22 cellular contexts compared by ENCODE assay signal in genomic region chr7:98902523-98902922, GRCh38. TPM values are rescaled to one million over a fixed set of nuclear protein-coding genes. Genes with fewer than 3 reads are reported as not detected.
"Had no signal": no experiment of that assay in that cellular context is flagged by ENCODE, and none has a peak within 500 bp of the region (broad histone marks: within the 10 kb centered on the region; RNA-seq: fewer than 3 reads in every experiment).

No MANE protein-coding gene starts in this region.

- H3K9me3 Mint-ChIP-seq: activated CD4-positive, alpha-beta memory T cell treated with anti-CD3 and anti-CD28 coated beads for 36 hours; activated naive CD4-positive, alpha-beta T cell treated with anti-CD3 and anti-CD28 coated beads, Interleukin-2, amount 10 ng/mL, durations not matched to agents 7 days and 5 days; nephron progenitor cell; stimulated activated naive CD8-positive, alpha-beta T cell treated with anti-CD3 and anti-CD28 coated beads, Interleukin-15, amount 100 ng/mL, for 72 hours had no signal

- H3K9me3 ChIP-seq: body of pancreas, lower lobe of right lung, mucosa of descending colon, suprapubic skin, transverse colon had no signal

- H3K4me3 ChIP-seq: body of pancreas, cardiac muscle cell, lower lobe of right lung, mucosa of descending colon, suprapubic skin, transverse colon had no signal

- ATAC-seq: body of pancreas; foreskin keratinocyte; lower lobe of right lung; mucosa of descending colon; right cardiac atrium; stimulated activated naive CD8-positive, alpha-beta T cell treated with anti-CD3 and anti-CD28 coated beads, Interleukin-15, amount 100 ng/mL, for 72 hours had no signal

- H3K27ac ChIP-seq: body of pancreas, cardiac muscle cell, foreskin keratinocyte, lower lobe of right lung, parathyroid adenoma, suprapubic skin, transverse colon had no signal

- H3K4me1 ChIP-seq: body of pancreas, foreskin keratinocyte, lower lobe of right lung, suprapubic skin, transverse colon had no signal

- H3K27ac Mint-ChIP-seq: activated CD4-positive, alpha-beta memory T cell treated with anti-CD3 and anti-CD28 coated beads for 36 hours; activated naive CD4-positive, alpha-beta T cell treated with anti-CD3 and anti-CD28 coated beads, Interleukin-2, amount 10 ng/mL, durations not matched to agents 7 days and 5 days; nephron progenitor cell had no signal

- H3K4me1 Mint-ChIP-seq: activated naive CD4-positive, alpha-beta T cell treated with anti-CD3 and anti-CD28 coated beads, Interleukin-2, amount 10 ng/mL, durations not matched to agents 7 days and 5 days; nephron progenitor cell; stimulated activated naive CD8-positive, alpha-beta T cell treated with anti-CD3 and anti-CD28 coated beads, Interleukin-15, amount 100 ng/mL, for 72 hours had no signal

- H3K4me3 Mint-ChIP-seq: activated CD4-positive, alpha-beta memory T cell treated with anti-CD3 and anti-CD28 coated beads for 36 hours; activated naive CD4-positive, alpha-beta T cell treated with anti-CD3 and anti-CD28 coated beads, Interleukin-2, amount 10 ng/mL, durations not matched to agents 7 days and 5 days; nephron progenitor cell; stimulated activated naive CD8-positive, alpha-beta T cell treated with anti-CD3 and anti-CD28 coated beads, Interleukin-15, amount 100 ng/mL, for 72 hours had no signal

- H3K27me3 ChIP-seq: body of pancreas, cardiac muscle cell, foreskin keratinocyte, suprapubic skin, transverse colon had no signal

- H3K27me3 Mint-ChIP-seq: activated CD4-positive, alpha-beta memory T cell treated with anti-CD3 and anti-CD28 coated beads for 36 hours; activated naive CD4-positive, alpha-beta T cell treated with anti-CD3 and anti-CD28 coated beads, Interleukin-2, amount 10 ng/mL, durations not matched to agents 7 days and 5 days; stimulated activated naive CD8-positive, alpha-beta T cell treated with anti-CD3 and anti-CD28 coated beads, Interleukin-15, amount 100 ng/mL, for 72 hours had no signal

- DNase-seq: activated CD4-positive, alpha-beta memory T cell treated with anti-CD3 and anti-CD28 coated beads for 36 hours; activated CD4-positive, alpha-beta T cell treated with anti-CD3 and anti-CD28 coated beads for 4 hours; activated CD4-positive, CD25-positive, alpha-beta regulatory T cell; activated effector memory CD4-positive, alpha-beta T cell treated with anti-CD3 and anti-CD28 coated beads, Interleukin-2, amount 50 U/mL, for 16 hours; activated naive CD4-positive, alpha-beta T cell treated with anti-CD3 and anti-CD28 coated beads, Interleukin-2, amount 10 ng/mL, durations not matched to agents 7 days and 5 days; body of pancreas; erythroblast; foreskin keratinocyte; kidney; lower lobe of right lung; mesendoderm; mucosa of descending colon; nephron progenitor cell; right cardiac atrium; stimulated activated CD4-positive, alpha-beta T cell treated with anti-CD3 and anti-CD28 coated beads, Interleukin-12 subunit alpha, Interleukin-12 subunit beta, amount 100 ng/mL, for 4 hours; stimulated activated naive CD8-positive, alpha-beta T cell treated with anti-CD3 and anti-CD28 coated beads, Interleukin-15, amount 100 ng/mL, for 72 hours; transverse colon had no signal

RNA-seq across cellular contexts. Expression of gene TMEM130, which starts 32.7 kb away (rescaled TPM):
- total RNA-seq: activated CD4-positive, alpha-beta memory T cell treated with anti-CD3 and anti-CD28 coated beads for 36 hours; foreskin keratinocyte; glomerular endothelial cell; pulmonary artery endothelial cell; suprapubic skin had no signal
